ENCODE assay signal across 15 cellular contexts in genomic region chr20:47645632-47646031, GRCh38.
"Had no signal": no experiment of that assay in that cellular context is flagged by ENCODE, and none has a peak within 500 bp of the region (broad histone marks: within the 10 kb centered on the region; RNA-seq: fewer than 3 reads in every experiment).

No MANE protein-coding gene starts in this region.

- H3K4me3 ChIP-seq: cardiac muscle cell, dorsolateral prefrontal cortex, esophagus muscularis mucosa, hepatocyte, pancreas, transverse colon, vagina had no signal

- H3K4me1 Mint-ChIP-seq: activated CD4-positive, alpha-beta memory T cell treated with anti-CD3 and anti-CD28 coated beads, Interleukin-2, amount 10 ng/mL, durations not matched to agents 7 days and 5 days had no signal

- H3K27ac ChIP-seq: cardiac muscle cell, dorsolateral prefrontal cortex, esophagus muscularis mucosa, hepatocyte, pancreas, transverse colon, vagina had no signal

- FAIRE-seq: pancreas had no signal

- DNase-seq: activated CD4-positive, alpha-beta memory T cell treated with anti-CD3 and anti-CD28 coated beads, Interleukin-2, amount 10 ng/mL, durations not matched to agents 7 days and 5 days; activated naive CD4-positive, alpha-beta T cell; dorsolateral prefrontal cortex; islet precursor cell; mammary epithelial cell; naive B cell; pancreas; stimulated activated CD4-positive, alpha-beta T cell treated with anti-CD3 and anti-CD28 coated beads, Interleukin-1b, Interleukin-23, amount 100 ng/mL, for 48 hours; transverse colon had no signal

- H3K27me3 Mint-ChIP-seq: activated CD4-positive, alpha-beta memory T cell treated with anti-CD3 and anti-CD28 coated beads, Interleukin-2, amount 10 ng/mL, durations not matched to agents 7 days and 5 days; naive B cell had no signal

- H3K9me3 ChIP-seq: esophagus muscularis mucosa, pancreas, transverse colon, vagina had no signal

- H3K4me1 ChIP-seq: esophagus muscularis mucosa, pancreas, transverse colon, vagina had no signal

- H3K27ac Mint-ChIP-seq: activated T-helper 1 cell treated with anti-CD3 and anti-CD28 coated beads, Interleukin-12 subunit alpha, Interleukin-12 subunit beta, Interleukin-2, Interleukin-4 antibody, amounts not matched to agents 30 ng/mL and 10 ng/mL and 1 ng/mL, durations not matched to agents 14 hours and 24 hours and 36 hours had no signal

- H3K27me3 ChIP-seq: cardiac muscle cell, dorsolateral prefrontal cortex, esophagus muscularis mucosa, hepatocyte, pancreas, transverse colon, vagina had no signal

- H3K4me3 Mint-ChIP-seq: activated CD4-positive, alpha-beta memory T cell treated with anti-CD3 and anti-CD28 coated beads, Interleukin-2, amount 10 ng/mL, durations not matched to agents 7 days and 5 days; activated T-helper 1 cell treated with anti-CD3 and anti-CD28 coated beads, Interleukin-12 subunit alpha, Interleukin-12 subunit beta, Interleukin-2, Interleukin-4 antibody, amounts not matched to agents 30 ng/mL and 10 ng/mL and 1 ng/mL, durations not matched to agents 14 hours and 24 hours and 36 hours had no signal

- H3K4me2 ChIP-seq: hepatocyte had no signal

- H2AFZ ChIP-seq: hepatocyte had no signal

- H3K79me2 ChIP-seq: hepatocyte had no signal

- ATAC-seq: left lobe of liver, pancreas had no signal

- H3K9me3 Mint-ChIP-seq: activated CD4-positive, alpha-beta memory T cell treated with anti-CD3 and anti-CD28 coated beads, Interleukin-2, amount 10 ng/mL, durations not matched to agents 7 days and 5 days; activated T-helper 1 cell treated with anti-CD3 and anti-CD28 coated beads, Interleukin-12 subunit alpha, Interleukin-12 subunit beta, Interleukin-2, Interleukin-4 antibody, amounts not matched to agents 30 ng/mL and 10 ng/mL and 1 ng/mL, durations not matched to agents 14 hours and 24 hours and 36 hours; naive B cell had no signal
